Comparison of ENCODE assay signal across 8 cellular contexts in genomic region chr20:1389703-1390385, GRCh38. TPM values are rescaled to one million over a fixed set of nuclear protein-coding genes. Genes with fewer than 3 reads are reported as not detected.
DNase-seq lines count a peak whose midpoint lies in the region; ATAC-seq and TF ChIP-seq lines count a peak whose summit lies in the region.

No MANE protein-coding gene starts in this region.

- ATAC-seq in heart left ventricle (peak in 1 of 4 donors; percentile 5), Right ventricle myocardium superior (ENCODE audit: poor library complexity) (no peak), GM18870 (IDR thresholded peaks at IDR 0.05; ENCODE audit: unreplicated experiment) (no peak), HG02981 (IDR thresholded peaks at IDR 0.05; ENCODE audit: unreplicated experiment) (no peak)

- H2BK5ac ChIP-seq in mesendoderm (ENCODE audit: low read length) = no peak overlapping the region

- H2BK15ac ChIP-seq in mesendoderm (replicated peaks; ENCODE audit: low read depth) = no peak overlapping the region

- H3K4me1 Mint-ChIP-seq in brain = peaks cover 77% of the 10 kb centered on the region

- H3K4me1 ChIP-seq in heart left ventricle (peaks cover 6 to 84% (median 49%) of the 10 kb centered on the region in 12 donors), mesendoderm (ENCODE audit: control insufficient read depth, low read depth, low read length) (peaks cover 11% of the 10 kb centered on the region)

- no peak overlapping the region for H3K4ac ChIP-seq in mesendoderm (ENCODE audit: low read depth, low read length)

- H3K4me2 ChIP-seq in mesendoderm (ENCODE audit: low read length) = no peak overlapping the region

- H3K4me3 ChIP-seq in heart left ventricle (peak overlapping the region in 9 of 12 donors; percentile 13 to 96 (median 40)), mesendoderm (ENCODE audit: low read length) (no peak overlapping the region)

- DNase-seq in heart left ventricle (peak in 1 of 5 donors; percentile 33), Right ventricle myocardium superior (no peak), mesendoderm (peak; percentile 37), ureter (ENCODE audit: low spot score) (peak; percentile 36), RKO (ENCODE audit: low spot score) (no peak)

- H3K4me3 Mint-ChIP-seq in brain = peak overlapping the region; percentile 26 to 99 (median 90)

- no peak overlapping the region for H4K8ac ChIP-seq in mesendoderm (ENCODE audit: low read depth, low read length)

- H3K9me3 ChIP-seq in heart left ventricle = no peaks in the 10 kb centered on the region

- no peak overlapping the region for H3K18ac ChIP-seq in mesendoderm (ENCODE audit: low read length)

- no peak overlapping the region for H3K9ac ChIP-seq in mesendoderm (ENCODE audit: low read length)

- no peak for TF ChIP-seq CTCF in heart left ventricle (IDR thresholded peaks at IDR 0.05)
- TF ChIP-seq CTCF in brain (conservative IDR thresholded peaks at IDR 0.05) = no peak

- no peak overlapping the region for H4K5ac ChIP-seq in mesendoderm (ENCODE audit: low read length)

- peaks cover 73% of the 10 kb centered on the region for H3K79me2 ChIP-seq in mesendoderm (ENCODE audit: control insufficient read depth, insufficient read depth, low read length)

- peaks cover 36% of the 10 kb centered on the region for H3K79me1 ChIP-seq in mesendoderm (ENCODE audit: low read length)

- H3K27me3 ChIP-seq in heart left ventricle = no peaks in the 10 kb centered on the region
- no peaks in the 10 kb centered on the region for H3K27me3 ChIP-seq in mesendoderm (ENCODE audit: insufficient read depth, low read length, poor library complexity)

- H2AK5ac ChIP-seq in mesendoderm (ENCODE audit: low read length) = no peak overlapping the region

- H3K36me3 Mint-ChIP-seq in brain = peaks cover 14% of the 10 kb centered on the region

- H2BK120ac ChIP-seq in mesendoderm (ENCODE audit: low read depth, low read length) = no peak overlapping the region

- H3K27ac Mint-ChIP-seq in brain = peak overlapping the region in 3 of 5 experiments; percentile 87 to 94 (median 94)

- peak overlapping the region; percentile 31 to 94 (median 88) for H3K27ac ChIP-seq in heart left ventricle
- no peak overlapping the region for H3K27ac ChIP-seq in mesendoderm (ENCODE audit: low read depth, low read length)

- TF ChIP-seq POLR2A in heart left ventricle (IDR thresholded peaks at IDR 0.05) = no peak

- intact Hi-C loops in heart left ventricle (cut with DNase I) = loop anchor here in 6 of 10 donors (2.0 to 10.0 kb wide), 7 partner anchors 13 to 555 kb away; partner anchors contain the start of genes NSFL1C (in 2 of the 6), FAM110A (in 1 of the 6) and SDCBP2 (in 1 of the 6)
- intact Hi-C loops in Right ventricle myocardium superior (cut with DNase I) = no loop called here

- H3K9me3 Mint-ChIP-seq in brain = no peaks in the 10 kb centered on the region

- peaks cover 0 to 31% (median 0%) of the 10 kb centered on the region in 9 donors for H3K36me3 ChIP-seq in heart left ventricle
- H3K36me3 ChIP-seq in mesendoderm (ENCODE audit: control insufficient read depth, insufficient read depth, low read length) = no peaks in the 10 kb centered on the region

- H3K27me3 Mint-ChIP-seq in brain = peaks cover 17% of the 10 kb centered on the region

- H3K56ac ChIP-seq in mesendoderm (ENCODE audit: low read length) = peak overlapping the region; percentile 28

- WGBS in heart left ventricle, 4 donors = 31 to 43% (median 34%) methylated on average over 6 of the region's 6 CpGs
- WGBS in mesendoderm (ENCODE audit: extremely low coverage, insufficient coverage, low lambda C conversion rate) = no CpG with 5 or more reads among the region's 6 CpGs

- H3K23ac ChIP-seq in mesendoderm (ENCODE audit: low read length) = no peak overlapping the region

RNA-seq across cellular contexts. Expression of gene FKBP1A, which starts 3.0 kb away (rescaled TPM):
- 100 to 1,000 TPM in 8 of 9 donors, 10 to 100 TPM in 1; 71.3 to 316 (median 144) TPM for total RNA-seq in heart left ventricle
- polyA plus RNA-seq in heart left ventricle = 100 to 1,000 TPM in 1 of 2 donors, 10 to 100 TPM in 1; 89.6 to 401 TPM
- total RNA-seq in Right ventricle myocardium superior = 112 TPM
- polyA plus RNA-seq in brain (ENCODE audit: insufficient read depth, low read depth, low replicate concordance) = 396 TPM
- polyA plus RNA-seq in mesendoderm (2013, experiment 1 of 2) = 234 TPM
- 233 TPM for polyA plus RNA-seq in mesendoderm (2013, experiment 2 of 2)
- 260 TPM for total RNA-seq in ureter

Comparison
In these comparisons a context has a peak if more than half of its experiments do, and no peak if none do; other contexts are left out.
1. DNase-seq: peak in mesendoderm (single experiment) and ureter (single experiment); none in Right ventricle myocardium superior (single experiment) and RKO (single experiment).